Comparison of ENCODE assay signal across 13 cellular contexts in genomic region chr1:23111600-23112535, GRCh38. TPM values are rescaled to one million over a fixed set of nuclear protein-coding genes. Genes with fewer than 3 reads are reported as not detected.
DNase-seq lines count a peak whose midpoint lies in the region; ATAC-seq and TF ChIP-seq lines count a peak whose summit lies in the region.
"Had no signal": no experiment of that assay in that cellular context is flagged by ENCODE, and none has a peak within 500 bp of the region (broad histone marks: within the 10 kb centered on the region; RNA-seq: fewer than 3 reads in every experiment).

No MANE protein-coding gene starts in this region.

- ATAC-seq in WTC11 = no peak

- no peak overlapping the region for H3K4me3 Mint-ChIP-seq in WTC11
- H3K4me3 Mint-ChIP-seq in immature natural killer cell = peak overlapping the region; percentile 21 to 73 (median 59)

- H3K36me3 Mint-ChIP-seq in WTC11 = peaks cover 15% of the 10 kb centered on the region
- H3K36me3 Mint-ChIP-seq in immature natural killer cell = peaks cover 5 to 14% (median 9%) of the 10 kb centered on the region in 3 donors

- TF ChIP-seq CTCF in WTC11 (IDR thresholded peaks at IDR 0.05) = no peak

- H3K9me3 Mint-ChIP-seq in WTC11 (no peaks in the 10 kb centered on the region), immature natural killer cell (no peaks in the 10 kb centered on the region)

- peak overlapping the region; percentile 87; the same call in 1 of the 2 replicates for H3K27ac Mint-ChIP-seq in WTC11
- H3K27ac Mint-ChIP-seq in immature natural killer cell = peak overlapping the region; percentile 90 to 97 (median 94)

- CTCF ChIA-PET in WTC11 (lab: Charles Lee) = interaction anchor here (1.0 to 2.7 kb wide), 4 partner anchors 13 to 72 kb away, joined by 3 to 10 read pairs (median 6); no protein-coding TSS in a partner anchor

- H3K27me3 Mint-ChIP-seq in WTC11 (ENCODE audit: low read depth) (no peaks in the 10 kb centered on the region), immature natural killer cell (ENCODE audit: low read depth in 3 of 3) (peaks cover 0 to 10% (median 3%) of the 10 kb centered on the region in 3 donors)

- H3K27ac ChIP-seq in temporal lobe (ENCODE audit: low read depth, low read length) = peak overlapping the region; percentile 4
- H3K27ac ChIP-seq: BLaER1, epithelial cell of prostate had no signal

- peak in 2 of 3 experiments; percentile 20 to 23 for DNase-seq in stimulated activated CD4-positive, alpha-beta T cell treated with anti-CD3 and anti-CD28 coated beads, TNF-alpha, amount 100 ng/mL, for 4 hours (ENCODE audit: low read depth in 3 of 3)
- DNase-seq in stimulated activated CD4-positive, alpha-beta T cell treated with anti-CD3 and anti-CD28 coated beads, Interleukin-4, amount 100 ng/mL, for 1 hour = no peak
- no peak for DNase-seq in WTC11 (ENCODE audit: low spot score)
- no peak for DNase-seq in immature natural killer cell
- no peak for DNase-seq in activated effector memory CD4-positive, alpha-beta T cell treated with Interleukin-2 at 50 U/mL for 16 hours
- DNase-seq in AG08396 (ENCODE audit: low spot score) = no peak
- no peak for DNase-seq in NCI-H2227 treated with DMSO at 0.1 percent for 48 hours (lab: John Stamatoyannopoulos, UW)
- DNase-seq: NCI-H1417; NCI-H510A; stimulated activated CD4-positive, alpha-beta T cell treated with anti-CD3 and anti-CD28 coated beads, Interleukin-1b, Interleukin-23, amount 100 ng/mL, for 48 hours had no signal

- POLR2A ChIA-PET in WTC11 (lab: Charles Lee) = no interaction called here

- peaks cover 24% of the 10 kb centered on the region for H3K4me1 Mint-ChIP-seq in WTC11
- H3K4me1 Mint-ChIP-seq in immature natural killer cell = peaks cover 77 to 91% of the 10 kb centered on the region in 2 donors

TF ChIP-seq in WTC11, 78 proteins besides CTCF, POLR2A, EP300 and RAD21:
- no peak for TF ChIP-seq GABPB1 (CRISPR knock-in tag; IDR thresholded peaks at IDR 0.05)
- no peak for TF ChIP-seq EMX1 (CRISPR knock-in tag; IDR thresholded peaks at IDR 0.05)
- no peak for TF ChIP-seq NR2C2 (CRISPR knock-in tag; IDR thresholded peaks at IDR 0.05)
- TF ChIP-seq MLX (CRISPR knock-in tag; IDR thresholded peaks at IDR 0.05) = no peak
- no peak for TF ChIP-seq ZNF532 (CRISPR knock-in tag; IDR thresholded peaks at IDR 0.05; ENCODE audit: borderline replicate concordance)
- no peak for TF ChIP-seq SOX15 (CRISPR knock-in tag; IDR thresholded peaks at IDR 0.05)
- no peak for TF ChIP-seq JAZF1 (CRISPR knock-in tag; IDR thresholded peaks at IDR 0.05)
- TF ChIP-seq ATF6 (CRISPR knock-in tag; IDR thresholded peaks at IDR 0.05) = no peak
- TF ChIP-seq NFATC4 (CRISPR knock-in tag; IDR thresholded peaks at IDR 0.05) = no peak
- no peak for TF ChIP-seq ETV6 (CRISPR knock-in tag; IDR thresholded peaks at IDR 0.05)
- no peak for TF ChIP-seq ZNF416 (CRISPR knock-in tag; IDR thresholded peaks at IDR 0.05)
- no peak for TF ChIP-seq ZNF121 (CRISPR knock-in tag; IDR thresholded peaks at IDR 0.05)

RNA-seq across cellular contexts. Expression of gene LUZP1, which starts 56.8 kb away (rescaled TPM):
- total RNA-seq in WTC11 (2021) (42.0 to 43.4 TPM (median 42.7 TPM) in 3 replicates), temporal lobe (6.6 TPM)
- polyA plus RNA-seq in immature natural killer cell = 10 to 100 TPM in 2 of 3 donors, 1 to 10 TPM in 1; 9.8 to 35.5 (median 13.8) TPM

Comparison
In these comparisons a context has a peak if more than half of its experiments do, and no peak if none do; other contexts are left out.
1. DNase-seq: peak in stimulated activated CD4-positive, alpha-beta T cell treated with anti-CD3 and anti-CD28 coated beads, TNF-alpha, amount 100 ng/mL, for 4 hours (2 of 3); none in stimulated activated CD4-positive, alpha-beta T cell treated with anti-CD3 and anti-CD28 coated beads, Interleukin-4, amount 100 ng/mL, for 1 hour (single experiment), WTC11 (single experiment), immature natural killer cell (0 of 3), activated effector memory CD4-positive, alpha-beta T cell treated with Interleukin-2 at 50 U/mL for 16 hours (single experiment), AG08396 (single experiment) and NCI-H2227 treated with DMSO at 0.1 percent for 48 hours (single experiment).